In genomic region chr4:121989715-121990114, GRCh38 we compare ENCODE assay signal across 20 cellular contexts.
DNase-seq lines count a peak whose midpoint lies in the region; ATAC-seq, FAIRE-seq and TF ChIP-seq lines count a peak whose summit lies in the region.
"Had no signal": no experiment of that assay in that cellular context is flagged by ENCODE, and none has a peak within 500 bp of the region (broad histone marks: within the 10 kb centered on the region; RNA-seq: fewer than 3 reads in every experiment).

No MANE protein-coding gene starts in this region.

- DNase-seq in EH (ENCODE audit: low read depth) = peak; percentile 48
- DNase-seq in LoVo (ENCODE audit: low spot score) = peak; percentile 35
- DNase-seq in cardiac fibroblast (ENCODE audit: low read depth in 2 of 2) = peak; percentile 73 to 82
- DNase-seq in nephron progenitor cell = no peak
- DNase-seq in stimulated activated CD4-positive, alpha-beta T cell treated with anti-CD3 and anti-CD28 coated beads, Interleukin-2, amount 100 ng/mL, for 24 hours = no peak
- no peak for DNase-seq in effector memory CD8-positive, alpha-beta T cell
- DNase-seq in D721Med (ENCODE audit: insufficient read length, low spot score) = no peak
- DNase-seq in stimulated activated CD4-positive, alpha-beta T cell treated with anti-CD3 and anti-CD28 coated beads, Interleukin-4, amount 100 ng/mL, for 1 hour = no peak
- DNase-seq: activated CD4-positive, alpha-beta T cell treated with anti-CD3 and anti-CD28 coated beads, Interleukin-2, amount 10 ng/mL, durations not matched to agents 7 days and 5 days; activated T-cell treated with anti-CD3 and anti-CD28 coated beads, Interleukin-2, amount 50 U/mL, for 48 hours; anterior cingulate cortex; EL; NCI-H146; NCI-H510A; Peyer's patch had no signal

- H3K27me3 Mint-ChIP-seq in nephron progenitor cell (ENCODE audit: low read depth, poor library complexity) = peaks cover 6% of the 10 kb centered on the region
- peaks cover 24 to 35% of the 10 kb centered on the region in 2 donors for H3K27me3 Mint-ChIP-seq in effector memory CD8-positive, alpha-beta T cell

- no peak for FAIRE-seq in D721Med (lab: Jason Lieb, UNC)
- FAIRE-seq: GM12892, keratinocyte had no signal

- H3K9me3 Mint-ChIP-seq in nephron progenitor cell = peaks cover 3% of the 10 kb centered on the region
- no peaks in the 10 kb centered on the region for H3K9me3 Mint-ChIP-seq in effector memory CD8-positive, alpha-beta T cell
- H3K9me3 Mint-ChIP-seq: activated CD4-positive, alpha-beta T cell treated with anti-CD3 and anti-CD28 coated beads, Interleukin-2, amount 10 ng/mL, durations not matched to agents 7 days and 5 days; stimulated activated effector memory CD8-positive, alpha-beta T cell treated with anti-CD3 and anti-CD28 coated beads, Interleukin-12 subunit alpha, Interleukin-12 subunit beta, amount 100 ng/mL, for 72 hours; T-helper 2 cell treated with Interferon-gamma antibody and Interleukin-4, amounts not matched to agents 5 μg/mL and 100 μg/mL, for 36 hours had no signal

- H3K4me3 ChIP-seq in cardiac fibroblast (replicated peaks in 1 of 2; ENCODE audit: low read depth in 2 of 2, low read length in 2 of 2) = no peak overlapping the region
- H3K4me3 ChIP-seq: Peyer's patch, vagina had no signal

- peak overlapping the region; percentile 46 for H3K27ac Mint-ChIP-seq in nephron progenitor cell
- H3K27ac Mint-ChIP-seq in effector memory CD8-positive, alpha-beta T cell = no peak overlapping the region
- H3K27ac Mint-ChIP-seq: activated CD4-positive, alpha-beta T cell treated with anti-CD3 and anti-CD28 coated beads, Interleukin-2, amount 10 ng/mL, durations not matched to agents 7 days and 5 days; stimulated activated effector memory CD8-positive, alpha-beta T cell treated with anti-CD3 and anti-CD28 coated beads, Interleukin-12 subunit alpha, Interleukin-12 subunit beta, amount 100 ng/mL, for 72 hours; T-helper 2 cell treated with Interferon-gamma antibody and Interleukin-4, amounts not matched to agents 5 μg/mL and 100 μg/mL, for 36 hours had no signal

- no peak for ATAC-seq in effector memory CD8-positive, alpha-beta T cell (replicated peaks)
- ATAC-seq: stimulated activated effector memory CD8-positive, alpha-beta T cell treated with anti-CD3 and anti-CD28 coated beads, Interleukin-12 subunit alpha, Interleukin-12 subunit beta, amount 100 ng/mL, for 72 hours had no signal

- TF ChIP-seq CTCF in cardiac fibroblast (IDR thresholded peaks at IDR 0.05; ENCODE audit: low read depth, low read length) (no peak), nephron progenitor cell (IDR thresholded peaks at IDR 0.05) (no peak), D721Med (IDR thresholded peaks at IDR 0.05; ENCODE audit: insufficient read depth, missing control alignments) (no peak)

- no peak overlapping the region for H3K4me3 Mint-ChIP-seq in nephron progenitor cell
- H3K4me3 Mint-ChIP-seq in effector memory CD8-positive, alpha-beta T cell = no peak overlapping the region
- H3K4me3 Mint-ChIP-seq: activated CD4-positive, alpha-beta T cell treated with anti-CD3 and anti-CD28 coated beads, Interleukin-2, amount 10 ng/mL, durations not matched to agents 7 days and 5 days; stimulated activated effector memory CD8-positive, alpha-beta T cell treated with anti-CD3 and anti-CD28 coated beads, Interleukin-12 subunit alpha, Interleukin-12 subunit beta, amount 100 ng/mL, for 72 hours; T-helper 2 cell treated with Interferon-gamma antibody and Interleukin-4, amounts not matched to agents 5 μg/mL and 100 μg/mL, for 36 hours had no signal

- H3K4me1 Mint-ChIP-seq in nephron progenitor cell = peaks cover 11% of the 10 kb centered on the region
- no peaks in the 10 kb centered on the region for H3K4me1 Mint-ChIP-seq in effector memory CD8-positive, alpha-beta T cell (ENCODE audit: low read depth in 2 of 2)
- H3K4me1 Mint-ChIP-seq: activated CD4-positive, alpha-beta T cell treated with anti-CD3 and anti-CD28 coated beads, Interleukin-2, amount 10 ng/mL, durations not matched to agents 7 days and 5 days; stimulated activated effector memory CD8-positive, alpha-beta T cell treated with anti-CD3 and anti-CD28 coated beads, Interleukin-12 subunit alpha, Interleukin-12 subunit beta, amount 100 ng/mL, for 72 hours had no signal

- H3K36me3 Mint-ChIP-seq in nephron progenitor cell (ENCODE audit: low read depth) = no peaks in the 10 kb centered on the region
- no peaks in the 10 kb centered on the region for H3K36me3 Mint-ChIP-seq in effector memory CD8-positive, alpha-beta T cell (ENCODE audit: insufficient read depth)
- H3K36me3 Mint-ChIP-seq: stimulated activated effector memory CD8-positive, alpha-beta T cell treated with anti-CD3 and anti-CD28 coated beads, Interleukin-12 subunit alpha, Interleukin-12 subunit beta, amount 100 ng/mL, for 72 hours had no signal

Comparison
In these comparisons a context has a peak if more than half of its experiments do, and no peak if none do; other contexts are left out.
1. DNase-seq: peak in EH (single experiment), LoVo (single experiment) and cardiac fibroblast (2 of 2); none in nephron progenitor cell (single experiment), stimulated activated CD4-positive, alpha-beta T cell treated with anti-CD3 and anti-CD28 coated beads, Interleukin-2, amount 100 ng/mL, for 24 hours (0 of 2), effector memory CD8-positive, alpha-beta T cell (0 of 3), D721Med (single experiment) and stimulated activated CD4-positive, alpha-beta T cell treated with anti-CD3 and anti-CD28 coated beads, Interleukin-4, amount 100 ng/mL, for 1 hour (single experiment).